ENCODE assay signal across 10 cellular contexts in genomic region chr10:95814011-95814727, GRCh38. TPM values are rescaled to one million over a fixed set of nuclear protein-coding genes. Genes with fewer than 3 reads are reported as not detected.
DNase-seq lines count a peak whose midpoint lies in the region; ATAC-seq and TF ChIP-seq lines count a peak whose summit lies in the region.
"Had no signal": no experiment of that assay in that cellular context is flagged by ENCODE, and none has a peak within 500 bp of the region (broad histone marks: within the 10 kb centered on the region; RNA-seq: fewer than 3 reads in every experiment).

No MANE protein-coding gene starts in this region.

- no peaks in the 10 kb centered on the region for H3K4me1 Mint-ChIP-seq in nephron progenitor cell

- H3K27me3 ChIP-seq in A673 (replicated peaks; ENCODE audit: insufficient read depth, low read depth, low read length, poor library complexity) (no peaks in the 10 kb centered on the region), lower lobe of right lung (ENCODE audit: low read depth) (no peaks in the 10 kb centered on the region), HAP-1 (ENCODE audit: low read depth) (no peaks in the 10 kb centered on the region)

- no peaks in the 10 kb centered on the region for H3K4me1 ChIP-seq in A673 (ENCODE audit: insufficient read depth, low read length, poor library complexity, severe bottlenecking)
- H3K4me1 ChIP-seq in lower lobe of right lung, result peaks cover 19% of the 10 kb centered on the region
- H3K4me1 ChIP-seq in HAP-1, result no peaks in the 10 kb centered on the region

- CTCF ChIA-PET in A673 (lab: Charles Lee), result no interaction called here

- no TSS peak for BruUV-seq in A673 (replicated peaks; lab: Mats Ljungman, UMichigan)

- no peak overlapping the region for H3K4me3 Mint-ChIP-seq in nephron progenitor cell
- H3K4me3 Mint-ChIP-seq: natural killer cell treated with Interleukin-12 subunit alpha and Interleukin-12 subunit beta and Interleukin-15 and Interleukin-18, amount 100 ng/mL, for 72 hours had no signal

- H3K9me3 Mint-ChIP-seq in nephron progenitor cell, result peaks cover 15% of the 10 kb centered on the region

- H3K27me3 Mint-ChIP-seq in nephron progenitor cell (ENCODE audit: low read depth, poor library complexity), result peaks cover 3% of the 10 kb centered on the region
- H3K27me3 Mint-ChIP-seq: natural killer cell treated with Interleukin-12 subunit alpha and Interleukin-12 subunit beta and Interleukin-15 and Interleukin-18, amount 100 ng/mL, for 72 hours had no signal

- in situ Hi-C loops in HAP-1 (cut with MboI; ENCODE audit: low sequenced_read_pairs), result no loop called here

- no peak for TF ChIP-seq CTCF in A673 (conservative IDR thresholded peaks at IDR 0.05; ENCODE audit: low read depth, low read length)
- TF ChIP-seq CTCF in lower lobe of right lung (IDR thresholded peaks at IDR 0.05), result no peak
- TF ChIP-seq CTCF in nephron progenitor cell (IDR thresholded peaks at IDR 0.05), result no peak

- H3K27ac Mint-ChIP-seq in nephron progenitor cell, result no peak overlapping the region
- H3K27ac Mint-ChIP-seq: natural killer cell treated with Interleukin-12 subunit alpha and Interleukin-12 subunit beta and Interleukin-15 and Interleukin-18, amount 100 ng/mL, for 72 hours had no signal

- peak; percentile 22 to 42 for ATAC-seq in lower lobe of right lung
- ATAC-seq: natural killer cell treated with Interleukin-12 subunit alpha and Interleukin-12 subunit beta and Interleukin-15 and Interleukin-18, amount 100 ng/mL, for 72 hours had no signal

- H3K27ac ChIP-seq in A673 (ENCODE audit: low read depth, low read length, poor library complexity, severe bottlenecking) (no peak overlapping the region), lower lobe of right lung (no peak overlapping the region)

- H3K36me3 Mint-ChIP-seq in nephron progenitor cell (ENCODE audit: low read depth), result peaks cover 6% of the 10 kb centered on the region

- H3K36me3 ChIP-seq in A673 (ENCODE audit: insufficient read depth, low read length, poor library complexity, severe bottlenecking) (no peaks in the 10 kb centered on the region), lower lobe of right lung (no peaks in the 10 kb centered on the region), HAP-1 (replicated peaks) (no peaks in the 10 kb centered on the region)

- intact Hi-C loops in A673 (cut with micrococcal nuclease; ENCODE audit: unreplicated experiment), result no loop called here
- intact Hi-C loops in lower lobe of right lung (cut with DNase I), result no loop called here

- POLR2A ChIA-PET in A673 (lab: Charles Lee; ENCODE audit: low non-redundant PET), result no interaction called here

- DNase-seq in A673 (ENCODE audit: low spot score), result peak; percentile 3
- DNase-seq in HT1080 (ENCODE audit: low read depth), result peak; percentile 76
- DNase-seq in dermis microvascular lymphatic vessel endothelial cell (ENCODE audit: low read depth in 2 of 2), result peak; percentile 89 to 94
- no peak for DNase-seq in lower lobe of right lung
- no peak for DNase-seq in nephron progenitor cell
- DNase-seq in HUDEP-2 (lab: John Stamatoyannopoulos, UW; ENCODE audit: unreplicated experiment in 76 of 76), result no peak
- no peak for DNase-seq in NCI-H524 (lab: John Stamatoyannopoulos, UW)
- no peak for DNase-seq in HAP-1 (ENCODE audit: low spot score in 2 of 2)
- DNase-seq: stimulated activated naive CD4-positive, alpha-beta T cell had no signal

- H3K9me3 ChIP-seq in A673 (ENCODE audit: low read depth, low read length, poor library complexity, severe bottlenecking), result no peaks in the 10 kb centered on the region
- H3K9me3 ChIP-seq in lower lobe of right lung, result no peaks in the 10 kb centered on the region
- H3K9me3 ChIP-seq in HAP-1, result no peaks in the 10 kb centered on the region

- H3K4me3 ChIP-seq in A673 (ENCODE audit: low read depth, low read length, poor library complexity, severe bottlenecking), result no peak overlapping the region
- H3K4me3 ChIP-seq in lower lobe of right lung, result no peak overlapping the region
- no peak overlapping the region for H3K4me3 ChIP-seq in HAP-1

RNA-seq across cellular contexts. Expression of gene ENTPD1, which starts 58.2 kb away (rescaled TPM):
- total RNA-seq in A673 (2021), result 0.37 and 0.92 TPM in 2 replicates
- total RNA-seq in HT1080 (2014; rRNA removed; shearing (Covaris generic)), result not detected in 2 replicates
- 0.24 and 0.28 TPM in 2 replicates for polyA plus RNA-seq in HT1080 (2015; cell fraction: cytosol; rRNA removed)
- polyA plus RNA-seq in HT1080 (2015; cell fraction: nucleus; rRNA removed), result 0.19 and 0.23 TPM in 2 replicates
- 5.3 and 6.2 TPM in 2 replicates for total RNA-seq in dermis microvascular lymphatic vessel endothelial cell
- total RNA-seq in lower lobe of right lung, result 34.5 TPM

Comparison
In these comparisons a context has a peak if more than half of its experiments do, and no peak if none do; other contexts are left out.
1. DNase-seq: peak in A673 (single experiment), HT1080 (single experiment) and dermis microvascular lymphatic vessel endothelial cell (2 of 2); none in lower lobe of right lung (single experiment), nephron progenitor cell (single experiment), HUDEP-2 (0 of 76), NCI-H524 (0 of 2) and HAP-1 (0 of 2).